In genomic region chr1:63940440-63940839, GRCh38 we compare ENCODE assay signal across 30 cellular contexts.
"Had no signal": no experiment of that assay in that cellular context is flagged by ENCODE, and none has a peak within 500 bp of the region (broad histone marks: within the 10 kb centered on the region; RNA-seq: fewer than 3 reads in every experiment).

No MANE protein-coding gene starts in this region.

- DNase-seq: naive thymus-derived CD4-positive, alpha-beta T cell; nephron progenitor cell; nucleus accumbens; pancreas; psoas muscle; right cardiac atrium; spleen; stimulated activated CD4-positive, alpha-beta T cell treated with anti-CD3 and anti-CD28 coated beads, Interleukin-12 subunit alpha, Interleukin-12 subunit beta, amount 100 ng/mL, for 4 hours; stimulated activated CD4-positive, alpha-beta T cell treated with anti-CD3 and anti-CD28 coated beads, Interleukin-1b, Interleukin-23, amount 100 ng/mL, for 48 hours; stimulated activated CD4-positive, alpha-beta T cell treated with anti-CD3 and anti-CD28 coated beads, Interleukin-4, amount 100 ng/mL, for 1 hour; stimulated activated CD4-positive, alpha-beta T cell treated with anti-CD3 and anti-CD28 coated beads, Interleukin-4, amount 100 ng/mL, for 4 hours; stimulated activated CD8-positive, alpha-beta memory T cell treated with anti-CD3 and anti-CD28 coated beads, Interleukin-4, amount 100 ng/mL, for 48 hours; stimulated activated naive CD4-positive, alpha-beta T cell; stimulated activated naive CD8-positive, alpha-beta T cell treated with anti-CD3 and anti-CD28 coated beads, Interleukin-15, amount 100 ng/mL, for 72 hours; stimulated activated naive CD8-positive, alpha-beta T cell treated with anti-CD3 and anti-CD28 coated beads, Interleukin-15, Interleukin-2, amounts not matched to agents 100 U/mL and 50 U/mL, for 24 hours; substantia nigra; testis; tibial artery; transverse colon; upper lobe of right lung; uterus had no signal

- H3K4me2 ChIP-seq: smooth muscle cell had no signal

- H3K9me3 ChIP-seq: neutrophil, pancreas, psoas muscle, spleen, suprapubic skin, testis, tibial artery, transverse colon, upper lobe of right lung, uterus had no signal

- H3K27ac ChIP-seq: neutrophil, pancreas, psoas muscle, skin epidermis, spleen, suprapubic skin, testis, tibial artery, transverse colon, upper lobe of right lung, uterus had no signal

- H3K4me1 Mint-ChIP-seq: naive thymus-derived CD4-positive, alpha-beta T cell; neural crest cell; stimulated activated memory B cell treated with anti-CD40 and anti-IgM and Interleukin-4, amounts not matched to agents 10 μg/mL and 1 μg/mL and 100 μg/mL, for 72 hours; stimulated activated naive CD8-positive, alpha-beta T cell treated with anti-CD3 and anti-CD28 coated beads, Interleukin-15, amount 100 ng/mL, for 72 hours had no signal

- H3K36me3 ChIP-seq: neutrophil, pancreas, spleen, suprapubic skin, tibial artery, transverse colon, upper lobe of right lung, uterus had no signal

- H3K27me3 ChIP-seq: neutrophil, pancreas, spleen, suprapubic skin, testis, tibial artery, transverse colon, upper lobe of right lung, uterus had no signal

- H3K27me3 Mint-ChIP-seq: type B pancreatic cell had no signal

- ATAC-seq: naive thymus-derived CD4-positive, alpha-beta T cell; natural killer cell treated with Interleukin-12 subunit alpha and Interleukin-12 subunit beta and Interleukin-15 and Interleukin-18, amount 100 ng/mL, for 72 hours; pancreas; psoas muscle; right cardiac atrium; sciatic nerve; stimulated activated memory B cell treated with anti-CD40 and anti-IgM and Interleukin-4, amounts not matched to agents 10 μg/mL and 1 μg/mL and 100 μg/mL, for 72 hours; stimulated activated naive CD8-positive, alpha-beta T cell treated with anti-CD3 and anti-CD28 coated beads, Interleukin-15, amount 100 ng/mL, for 72 hours; stimulated activated naive CD8-positive, alpha-beta T cell treated with anti-CD3 and anti-CD28 coated beads, Interleukin-15, Interleukin-2, amounts not matched to agents 100 U/mL and 50 U/mL, for 24 hours; upper lobe of right lung had no signal

- H3K36me3 Mint-ChIP-seq: naive thymus-derived CD4-positive, alpha-beta T cell; natural killer cell treated with Interleukin-12 subunit alpha and Interleukin-12 subunit beta and Interleukin-15 and Interleukin-18, amount 100 ng/mL, for 72 hours; stimulated activated memory B cell treated with anti-CD40 and anti-IgM and Interleukin-4, amounts not matched to agents 10 μg/mL and 1 μg/mL and 100 μg/mL, for 72 hours had no signal

- H3K9me3 Mint-ChIP-seq: naive thymus-derived CD4-positive, alpha-beta T cell; natural killer cell treated with Interleukin-12 subunit alpha and Interleukin-12 subunit beta and Interleukin-15 and Interleukin-18, amount 100 ng/mL, for 72 hours; nephron progenitor cell; neural crest cell; stimulated activated memory B cell treated with anti-CD40 and anti-IgM and Interleukin-4, amounts not matched to agents 10 μg/mL and 1 μg/mL and 100 μg/mL, for 72 hours; stimulated activated naive CD8-positive, alpha-beta T cell treated with anti-CD3 and anti-CD28 coated beads, Interleukin-15, amount 100 ng/mL, for 72 hours; type B pancreatic cell had no signal

- FAIRE-seq: pancreas had no signal

- H3K4me3 Mint-ChIP-seq: naive thymus-derived CD4-positive, alpha-beta T cell; natural killer cell treated with Interleukin-12 subunit alpha and Interleukin-12 subunit beta and Interleukin-15 and Interleukin-18, amount 100 ng/mL, for 72 hours; nephron progenitor cell; neural crest cell; stimulated activated memory B cell treated with anti-CD40 and anti-IgM and Interleukin-4, amounts not matched to agents 10 μg/mL and 1 μg/mL and 100 μg/mL, for 72 hours; stimulated activated naive CD8-positive, alpha-beta T cell treated with anti-CD3 and anti-CD28 coated beads, Interleukin-15, amount 100 ng/mL, for 72 hours; type B pancreatic cell had no signal

- H3K4me1 ChIP-seq: psoas muscle, suprapubic skin, testis, upper lobe of right lung, uterus had no signal

- H3K4me3 ChIP-seq: pancreas, psoas muscle, skin epidermis, smooth muscle cell, spleen, suprapubic skin, testis, tibial artery, transverse colon, upper lobe of right lung, uterus had no signal

- H3K27ac Mint-ChIP-seq: naive thymus-derived CD4-positive, alpha-beta T cell; natural killer cell treated with Interleukin-12 subunit alpha and Interleukin-12 subunit beta and Interleukin-15 and Interleukin-18, amount 100 ng/mL, for 72 hours; nephron progenitor cell; stimulated activated memory B cell treated with anti-CD40 and anti-IgM and Interleukin-4, amounts not matched to agents 10 μg/mL and 1 μg/mL and 100 μg/mL, for 72 hours; stimulated activated naive CD8-positive, alpha-beta T cell treated with anti-CD3 and anti-CD28 coated beads, Interleukin-15, amount 100 ng/mL, for 72 hours; type B pancreatic cell had no signal
